ENCODE assay signal across 9 cellular contexts in the genomic region with DNA sequence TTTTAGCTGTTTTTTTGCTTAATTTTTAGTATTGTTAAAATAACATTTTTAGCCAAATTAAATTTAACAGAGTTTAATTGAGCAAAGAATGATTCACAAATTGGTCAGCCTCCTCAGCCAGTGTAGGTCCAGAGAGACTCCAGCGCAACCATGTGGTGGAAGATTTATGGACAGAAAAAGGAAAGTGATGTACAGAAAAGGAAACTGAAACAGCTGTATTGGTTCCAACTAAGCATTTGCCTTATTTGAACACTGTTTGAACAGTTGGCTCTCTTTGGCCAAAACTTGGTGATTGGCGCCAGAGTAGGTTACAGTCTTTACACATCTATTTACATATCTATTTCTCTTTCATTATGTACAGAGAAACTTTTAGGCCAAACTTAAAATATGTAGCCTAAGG. TPM values are rescaled to one million over a fixed set of nuclear protein-coding genes. Genes with fewer than 3 reads are reported as not detected.
DNase-seq lines count a peak whose midpoint lies in the region; ATAC-seq and TF ChIP-seq lines count a peak whose summit lies in the region.
"Had no signal": no experiment of that assay in that cellular context is flagged by ENCODE, and none has a peak within 500 bp of the region (broad histone marks: within the 10 kb centered on the region; RNA-seq: fewer than 3 reads in every experiment).

No MANE protein-coding gene starts in this region.

- H3K27ac ChIP-seq in SK-N-SH (ENCODE audit: low read depth in 2 of 2, low read length in 1 of 2) = peak overlapping the region in 1 of 2 experiments; percentile 52; a peak in 1 of 4 replicates

- H2AFZ ChIP-seq in SK-N-SH (ENCODE audit: low read depth) = no peak overlapping the region; the same call in 1 of the 2 replicates

- peaks cover 0 to 6% of the 10 kb centered on the region in 2 experiments; a peak in 3 of 4 replicates for H3K4me1 ChIP-seq in SK-N-SH (ENCODE audit: control insufficient read depth in 1 of 2, insufficient read depth in 2 of 2, low read depth in 1 of 2, low read length in 1 of 2)

- peaks cover 78% of the 10 kb centered on the region for H3K79me2 ChIP-seq in SK-N-SH (ENCODE audit: insufficient read depth)

- CTCF ChIA-PET in SK-N-SH (lab: Yijun Ruan, JAX) = interaction anchor here (0.6 to 1.5 kb wide), 7 partner anchors 9 to 102 kb away, joined by 3 to 4 read pairs (median 3); no protein-coding TSS in a partner anchor

- H3K4me3 ChIP-seq in SK-N-SH (ENCODE audit: low read depth in 2 of 2, low read length in 1 of 2) = 0 out of 4 replicates have a peak overlapping the region, but pooled peaks of 1 of the 2 experiments have one; percentile 9

- no peak overlapping the region; the same call in 1 of the 2 replicates for H3K9ac ChIP-seq in SK-N-SH

- peak overlapping the region; percentile 49; the same call in 1 of the 2 replicates for H3K4me2 ChIP-seq in SK-N-SH

- no peaks in the 10 kb centered on the region for H3K9me3 ChIP-seq in SK-N-SH
- H3K9me3 ChIP-seq: Caco-2 had no signal

- H3F3A ChIP-seq in SK-N-SH (replicated peaks; ENCODE audit: insufficient read depth) = peaks cover 20% of the 10 kb centered on the region

- DNase-seq in NCI-H748 (lab: John Stamatoyannopoulos, UW; ENCODE audit: unreplicated experiment) (peak; percentile 32), NCI-H748 treated with DMSO at 0.1 percent for 48 hours (lab: John Stamatoyannopoulos, UW) (no peak), SK-N-SH (peak; percentile 7), foreskin melanocyte (peak; percentile 48), DMS79 treated with DMSO at 0.1 percent for 48 hours (lab: John Stamatoyannopoulos, UW) (no peak), activated T-cell treated with anti-CD3 and anti-CD28 coated beads for 4 hours (no peak)

- no peaks in the 10 kb centered on the region for H3K27me3 ChIP-seq in SK-N-SH (ENCODE audit: insufficient read depth)

- TF ChIP-seq CTCF in SK-N-SH (IDR thresholded peaks at IDR 0.05) = peak; percentile 58

- POLR2A ChIA-PET in SK-N-SH (lab: Yijun Ruan, JAX) = no interaction called here

- TF ChIP-seq EP300 in SK-N-SH (IDR thresholded peaks at IDR 0.05; ENCODE audit: borderline replicate concordance in 1 of 2, low read depth in 1 of 2, low read length in 1 of 2) = no peak

- ATAC-seq in GM21423 (IDR thresholded peaks at IDR 0.05; ENCODE audit: unreplicated experiment) (peak; percentile 94), HG03521 (IDR thresholded peaks at IDR 0.05; ENCODE audit: unreplicated experiment) (peak; percentile 95)

- no peaks in the 10 kb centered on the region for H3K9me2 ChIP-seq in SK-N-SH

- peaks cover 3% of the 10 kb centered on the region; the same call in 1 of the 2 replicates for H4K20me1 ChIP-seq in SK-N-SH (ENCODE audit: insufficient read depth)

- peaks cover 0 to 5% of the 10 kb centered on the region in 2 experiments for H3K36me3 ChIP-seq in SK-N-SH (replicated peaks in 1 of 2; ENCODE audit: control insufficient read depth in 1 of 2, insufficient read depth in 2 of 2, low read length in 1 of 2)

- TF ChIP-seq RAD21 in SK-N-SH (IDR thresholded peaks at IDR 0.05; ENCODE audit: low read length) = peak; percentile 55

- 52% methylated on average over 2 of the region's 2 CpGs for WGBS in SK-N-SH (ENCODE audit: low lambda C conversion rate)

TF ChIP-seq in SK-N-SH, 30 proteins besides CTCF, POLR2A, EP300 and RAD21:
- TF ChIP-seq NFIC (IDR thresholded peaks at IDR 0.05; ENCODE audit: borderline replicate concordance) = no peak
- TF ChIP-seq POLR2AphosphoS5 (IDR thresholded peaks at IDR 0.05; ENCODE audit: low read depth, low read length) = no peak
- no peak for TF ChIP-seq TEAD4 (IDR thresholded peaks at IDR 0.05; ENCODE audit: borderline replicate concordance, insufficient read depth)
- no peak for TF ChIP-seq MEF2A (IDR thresholded peaks at IDR 0.05; ENCODE audit: borderline replicate concordance, low read depth)
- no peak for TF ChIP-seq RCOR1 (IDR thresholded peaks at IDR 0.05; ENCODE audit: low read length)
- 0 out of 2 replicates have a peak, but pooled peaks have one; percentile 11 for TF ChIP-seq FOSL2 (IDR thresholded peaks at IDR 0.05; ENCODE audit: borderline replicate concordance, low read depth)
- TF ChIP-seq FOXM1 (IDR thresholded peaks at IDR 0.05; ENCODE audit: low read depth) = no peak
- TF ChIP-seq EZH2phosphoT487 (IDR thresholded peaks at IDR 0.05; ENCODE audit: borderline replicate concordance, low read depth) = no peak
- TF ChIP-seq TCF12 (IDR thresholded peaks at IDR 0.05) = no peak
- TF ChIP-seq USF2 (IDR thresholded peaks at IDR 0.05; ENCODE audit: borderline replicate concordance, low read depth, low read length) = no peak
- TF ChIP-seq SMC3 (IDR thresholded peaks at IDR 0.05; ENCODE audit: low read depth, low read length) = 0 out of 2 replicates have a peak, but pooled peaks have one; percentile 11
- TF ChIP-seq, protein P1, sequence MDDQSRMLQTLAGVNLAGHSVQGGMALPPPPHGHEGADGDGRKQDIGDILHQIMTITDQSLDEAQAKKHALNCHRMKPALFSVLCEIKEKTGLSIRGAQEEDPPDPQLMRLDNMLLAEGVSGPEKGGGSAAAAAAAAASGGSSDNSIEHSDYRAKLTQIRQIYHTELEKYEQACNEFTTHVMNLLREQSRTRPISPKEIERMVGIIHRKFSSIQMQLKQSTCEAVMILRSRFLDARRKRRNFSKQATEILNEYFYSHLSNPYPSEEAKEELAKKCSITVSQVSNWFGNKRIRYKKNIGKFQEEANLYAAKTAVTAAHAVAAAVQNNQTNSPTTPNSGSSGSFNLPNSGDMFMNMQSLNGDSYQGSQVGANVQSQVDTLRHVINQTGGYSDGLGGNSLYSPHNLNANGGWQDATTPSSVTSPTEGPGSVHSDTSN (IDR thresholded peaks at IDR 0.05) = peak; percentile 46
- no peak for TF ChIP-seq RFX5 (IDR thresholded peaks at IDR 0.05; ENCODE audit: low read length)
- TF ChIP-seq MXI1 (IDR thresholded peaks at IDR 0.05; ENCODE audit: low read depth, low read length) = no peak
- no peak for TF ChIP-seq ELF1 (IDR thresholded peaks at IDR 0.05)
- no peak for TF ChIP-seq SIN3A (IDR thresholded peaks at IDR 0.05; ENCODE audit: borderline replicate concordance, low read depth, low read length)

RNA-seq across cellular contexts. Expression of gene RPS6KC1, which starts 19.4 kb away (rescaled TPM):
- polyA plus RNA-seq in SK-N-SH (2012; rRNA removed) = 7.8 and 11.4 TPM in 2 replicates
- 11.3 and 12.2 TPM in 2 replicates for polyA plus RNA-seq in SK-N-SH (2012; cell fraction: cytosol; rRNA removed)
- polyA plus RNA-seq in SK-N-SH (2012; cell fraction: nucleus; rRNA removed) = 9.3 and 17.3 TPM in 2 replicates

RNA-seq across cellular contexts. Expression of gene ANGEL2, which starts 54.7 kb away (rescaled TPM):
- polyA plus RNA-seq in SK-N-SH (2012; rRNA removed) = 14.0 and 17.8 TPM in 2 replicates
- polyA plus RNA-seq in SK-N-SH (2012; cell fraction: cytosol; rRNA removed) = 14.7 and 15.7 TPM in 2 replicates
- polyA plus RNA-seq in SK-N-SH (2012; cell fraction: nucleus; rRNA removed) = 17.9 and 40.1 TPM in 2 replicates

Comparison
In these comparisons a context has a peak if more than half of its experiments do, and no peak if none do; other contexts are left out.
1. DNase-seq: peak in NCI-H748 (single experiment), SK-N-SH (single experiment) and foreskin melanocyte (single experiment); none in NCI-H748 treated with DMSO at 0.1 percent for 48 hours (single experiment), DMS79 treated with DMSO at 0.1 percent for 48 hours (single experiment) and activated T-cell treated with anti-CD3 and anti-CD28 coated beads for 4 hours (single experiment).